8 cellular contexts compared by ENCODE assay signal in the genomic region with DNA sequence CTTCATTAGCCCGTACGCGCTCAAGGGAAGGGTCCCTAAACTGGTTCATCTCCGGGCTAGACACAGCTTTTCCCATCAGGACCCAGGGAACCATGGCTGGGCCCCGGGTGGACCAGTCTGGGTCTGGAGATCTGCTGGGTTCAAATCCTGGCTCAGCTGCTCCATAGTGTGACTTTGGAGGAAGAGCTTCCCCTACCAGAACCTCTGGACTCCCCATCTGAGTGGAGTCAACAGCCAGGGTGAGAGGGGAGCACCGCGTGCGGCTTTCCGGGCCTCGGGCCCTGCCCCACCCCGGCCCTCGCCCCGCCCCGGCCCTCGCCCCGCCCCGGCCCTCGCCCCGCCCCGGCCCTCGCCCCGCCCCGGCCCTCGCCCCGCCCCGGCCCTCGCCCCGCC. TPM values are rescaled to one million over a fixed set of nuclear protein-coding genes. Genes with fewer than 3 reads are reported as not detected.
DNase-seq lines count a peak whose midpoint lies in the region; ATAC-seq and TF ChIP-seq lines count a peak whose summit lies in the region.

No MANE protein-coding gene starts in this region.

- TF ChIP-seq POLR2A in sigmoid colon (IDR thresholded peaks at IDR 0.05) = no peak

- WGBS in endodermal cell (ENCODE audit: insufficient coverage in 1 of 2, insufficient read length in 1 of 2), 2 experiments = 84 to 96% methylated on average over 4 to 5 of the region's 28 CpGs
- WGBS in sigmoid colon, 2 donors = 18% methylated on average over 18 to 23 of the region's 28 CpGs

- peaks cover 7% of the 10 kb centered on the region for H3K27me3 Mint-ChIP-seq in endodermal cell (ENCODE audit: insufficient read depth)

- TF ChIP-seq CTCF in endodermal cell (conservative IDR thresholded peaks at IDR 0.05) (no peak), sigmoid colon (IDR thresholded peaks at IDR 0.05) (no peak)

- H3K27ac Mint-ChIP-seq in endodermal cell = no peak overlapping the region

- no peak for ATAC-seq in GM21360 (IDR thresholded peaks at IDR 0.05; ENCODE audit: unreplicated experiment)

- no peaks in the 10 kb centered on the region for H3K36me3 Mint-ChIP-seq in endodermal cell (ENCODE audit: low read depth)

- no peaks in the 10 kb centered on the region for H3K9me3 Mint-ChIP-seq in endodermal cell

- DNase-seq in ELR (ENCODE audit: low read depth) = peak; percentile 46
- peak; percentile 60 for DNase-seq in NCI-H69 (lab: John Stamatoyannopoulos, UW)
- no peak for DNase-seq in endodermal cell
- DNase-seq in sigmoid colon = no peak
- no peak for DNase-seq in NCI-H345 treated with DMSO at 0.1 percent for 48 hours (lab: John Stamatoyannopoulos, UW; ENCODE audit: unreplicated experiment)
- no peak for DNase-seq in SW 1271 (lab: John Stamatoyannopoulos, UW)
- DNase-seq in NCI-H748 (lab: John Stamatoyannopoulos, UW; ENCODE audit: unreplicated experiment) = no peak

- peaks cover 3% of the 10 kb centered on the region for H3K4me1 Mint-ChIP-seq in endodermal cell

- H3K4me1 ChIP-seq in endodermal cell (ENCODE audit: control insufficient read depth, insufficient read depth, low read length) = no peaks in the 10 kb centered on the region
- H3K4me1 ChIP-seq in sigmoid colon = peaks cover 0 to 14% (median 9%) of the 10 kb centered on the region in 4 donors

- H3K27me3 ChIP-seq in endodermal cell (ENCODE audit: control insufficient read depth, insufficient read depth, low read length, poor library complexity, severe bottlenecking) (peaks cover 16% of the 10 kb centered on the region), sigmoid colon (peaks cover 0 to 19% (median 10%) of the 10 kb centered on the region in 3 donors)

- no peak overlapping the region for H3K27ac ChIP-seq in endodermal cell (ENCODE audit: low read depth, low read length)
- H3K27ac ChIP-seq in sigmoid colon = peak overlapping the region in 1 of 4 donors; percentile 61

- intact Hi-C loops in sigmoid colon (cut with DNase I) = loop anchor here (5.0 kb wide), 1 partner anchor 116 kb away; no protein-coding TSS in a partner anchor

- TF ChIP-seq EP300 in sigmoid colon (IDR thresholded peaks at IDR 0.05) = no peak

- H3K4me3 Mint-ChIP-seq in endodermal cell = peak overlapping the region; percentile 52

- H3K36me3 ChIP-seq in endodermal cell (ENCODE audit: control insufficient read depth, insufficient read depth, low read length) (no peaks in the 10 kb centered on the region), sigmoid colon (no peaks in the 10 kb centered on the region)

- H3K4me3 ChIP-seq in endodermal cell (ENCODE audit: low read length) (no peak overlapping the region), sigmoid colon (peak overlapping the region in 3 of 4 donors; percentile 14 to 53 (median 34))

- H3K9ac ChIP-seq in endodermal cell (ENCODE audit: extremely low read depth, low read length, poor library complexity, severe bottlenecking) = no peak overlapping the region

- no peaks in the 10 kb centered on the region for H3K9me3 ChIP-seq in endodermal cell (ENCODE audit: control insufficient read depth, low read length)
- no peaks in the 10 kb centered on the region for H3K9me3 ChIP-seq in sigmoid colon

RNA-seq across cellular contexts. Expression of gene BEGAIN, which starts 41.2 kb away (rescaled TPM):
- total RNA-seq in endodermal cell (1 to 10 TPM in 1 of 2 donors, under 1 TPM in 1; 0.91 to 1.3 TPM), sigmoid colon (1 to 10 TPM in 1 of 4 donors, under 1 TPM in 3; 0.36 to 1.4 (median 0.59) TPM)
- polyA plus RNA-seq in endodermal cell (2013, experiment 1 of 2) = 1.4 TPM
- polyA plus RNA-seq in endodermal cell (2013, experiment 2 of 2) = 1.1 TPM
- polyA plus RNA-seq in sigmoid colon = under 1 TPM; 0.46 to 0.90 (median 0.60) TPM

Comparison
In these comparisons a context has a peak if more than half of its experiments do, and no peak if none do; other contexts are left out.
1. DNase-seq: peak in ELR (single experiment) and NCI-H69 (single experiment); none in endodermal cell (single experiment), sigmoid colon (single experiment), NCI-H345 treated with DMSO at 0.1 percent for 48 hours (single experiment), SW 1271 (0 of 2) and NCI-H748 (single experiment).